ENCODE assay signal across 9 cellular contexts in the genomic region with DNA sequence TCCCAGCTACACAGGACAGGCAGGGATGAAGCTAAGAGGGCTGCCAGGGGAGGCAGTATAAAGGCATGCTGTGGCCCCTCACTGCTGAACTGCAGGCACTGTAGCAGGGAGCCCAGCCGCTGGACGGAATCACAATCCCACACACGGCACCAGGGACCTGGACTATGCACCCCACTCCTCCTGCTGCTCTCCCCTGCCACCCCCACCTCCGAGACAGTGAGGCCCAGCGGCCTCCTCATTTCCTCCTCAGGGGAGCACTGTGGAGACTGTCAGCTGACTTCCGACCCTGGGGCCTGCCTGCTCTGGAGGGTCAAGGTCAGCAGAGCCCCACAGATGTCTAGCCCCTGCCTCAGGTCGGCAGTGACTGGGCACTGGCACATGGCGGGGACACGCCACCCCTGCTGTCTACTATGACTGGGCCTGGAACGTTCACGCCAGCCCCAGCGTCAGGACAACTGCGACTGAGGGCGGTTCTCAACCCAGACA.
DNase-seq lines count a peak whose midpoint lies in the region; FAIRE-seq and TF ChIP-seq lines count a peak whose summit lies in the region.
"Had no signal": no experiment of that assay in that cellular context is flagged by ENCODE, and none has a peak within 500 bp of the region (broad histone marks: within the 10 kb centered on the region; RNA-seq: fewer than 3 reads in every experiment).

No MANE protein-coding gene starts in this region.

- H3K27ac Mint-ChIP-seq in endodermal cell, result peak overlapping the region; percentile 39

- TF ChIP-seq POLR2A in GM12891 (IDR thresholded peaks at IDR 0.05; ENCODE audit: low read depth, low read length), result no peak

- no peak overlapping the region for H3K9ac ChIP-seq in endodermal cell (ENCODE audit: extremely low read depth, low read length, poor library complexity, severe bottlenecking)

- H3K4me3 Mint-ChIP-seq in endodermal cell, result no peak overlapping the region

- H3K4me3 ChIP-seq in endodermal cell (ENCODE audit: low read length), result no peak overlapping the region
- H3K4me3 ChIP-seq in skin epidermis, result no peak overlapping the region
- H3K4me3 ChIP-seq: smooth muscle cell had no signal

- H3K4me1 ChIP-seq in endodermal cell (ENCODE audit: control insufficient read depth, insufficient read depth, low read length), result no peaks in the 10 kb centered on the region

- DNase-seq in GM12891 (ENCODE audit: insufficient read length, low spot score) (no peak), endodermal cell (no peak), SW 1271 (lab: John Stamatoyannopoulos, UW) (no peak), T-helper 1 cell (no peak), DMS53 treated with DMSO at 0.1 percent for 48 hours (lab: John Stamatoyannopoulos, UW; ENCODE audit: unreplicated experiment) (no peak)
- DNase-seq: NCI-H1105 had no signal

- H3K36me3 ChIP-seq in KOPT-K1 (ENCODE audit: insufficient read depth, low read length) (0 out of 2 replicates have a peak, but pooled peaks cover 10% of the 10 kb centered on the region), endodermal cell (ENCODE audit: control insufficient read depth, insufficient read depth, low read length) (peaks cover 3% of the 10 kb centered on the region)

- H3K27ac ChIP-seq in KOPT-K1 (ENCODE audit: low read depth, low read length, poor library complexity, severe bottlenecking), result peak overlapping the region; percentile 97
- H3K27ac ChIP-seq in endodermal cell (ENCODE audit: low read depth, low read length), result no peak overlapping the region
- peak overlapping the region in 19 of 21 experiments; percentile 25 to 98 (median 82) for H3K27ac ChIP-seq in skin epidermis

- no peak for TF ChIP-seq CTCF in endodermal cell (conservative IDR thresholded peaks at IDR 0.05)

- no peaks in the 10 kb centered on the region for H3K9me3 Mint-ChIP-seq in endodermal cell

- peaks cover 14% of the 10 kb centered on the region for H3K4me1 Mint-ChIP-seq in endodermal cell

- WGBS in endodermal cell (ENCODE audit: insufficient coverage in 1 of 2, insufficient read length in 1 of 2), 2 experiments, result 93 to 94% methylated on average over 12 to 14 of the region's 14 CpGs

- peak; percentile 63 for FAIRE-seq in GM12891 (lab: Jason Lieb, UNC)

- H3K36me3 Mint-ChIP-seq in endodermal cell (ENCODE audit: low read depth), result peaks cover under 1% of the 10 kb centered on the region

- H3K27me3 Mint-ChIP-seq in endodermal cell (ENCODE audit: insufficient read depth), result no peaks in the 10 kb centered on the region

- H3K9me3 ChIP-seq in KOPT-K1 (ENCODE audit: insufficient read depth, low read length, poor library complexity, severe bottlenecking) (no peaks in the 10 kb centered on the region), endodermal cell (ENCODE audit: control insufficient read depth, low read length) (no peaks in the 10 kb centered on the region)

- H3K27me3 ChIP-seq in endodermal cell (ENCODE audit: control insufficient read depth, insufficient read depth, low read length, poor library complexity, severe bottlenecking), result no peaks in the 10 kb centered on the region

TF ChIP-seq in GM12891, 5 proteins besides CTCF, POLR2A, EP300 and RAD21:
- TF ChIP-seq POLR2AphosphoS5 (IDR thresholded peaks at IDR 0.05; ENCODE audit: low read depth, low read length) (no peak), TAF1 (IDR thresholded peaks at IDR 0.05; ENCODE audit: low read depth, low read length) (no peak), SPI1 (IDR thresholded peaks at IDR 0.05; ENCODE audit: low read depth, low read length) (no peak), PAX5 (IDR thresholded peaks at IDR 0.05; ENCODE audit: insufficient read depth, low read length, severe bottlenecking) (no peak), POU2F2 (IDR thresholded peaks at IDR 0.05; ENCODE audit: low read depth, low read length) (no peak)
